Comparison of ENCODE assay signal across 11 cellular contexts in the genomic region with DNA sequence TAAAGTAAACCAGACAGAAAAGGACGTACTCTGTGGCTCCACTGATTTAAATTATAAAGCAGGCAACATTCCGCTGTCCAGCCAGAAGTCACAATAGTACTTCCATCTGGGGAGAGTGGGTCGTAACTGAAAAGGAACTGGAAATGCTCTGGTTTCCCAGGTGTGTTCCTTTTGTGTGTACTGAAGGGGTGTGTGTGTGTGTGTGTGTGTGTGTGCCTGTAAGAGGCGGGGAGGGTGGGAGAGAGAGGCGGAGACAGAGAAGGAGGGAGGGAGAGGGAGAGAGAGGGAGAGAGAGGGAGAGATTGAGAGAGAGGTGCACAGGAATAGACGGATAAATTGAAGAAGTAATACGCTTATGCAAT.
A peak's percentile ranks its signal among the peaks of the same experiment; 100 is the strongest.
DNase-seq lines count a peak whose midpoint lies in the region; ATAC-seq, FAIRE-seq and TF ChIP-seq lines count a peak whose summit lies in the region.
"Had no signal": no experiment of that assay in that cellular context is flagged by ENCODE, and none has a peak within 500 bp of the region (broad histone marks: within the 10 kb centered on the region; RNA-seq: fewer than 3 reads in every experiment).

No MANE protein-coding gene starts in this region.

- DNase-seq in GM23338 (ENCODE audit: low spot score) (peak; percentile 74), NCI-H2227 (lab: John Stamatoyannopoulos, UW; ENCODE audit: unreplicated experiment) (peak; percentile 60), bronchial epithelial cell (ENCODE audit: low read depth) (peak; percentile 29), nephron progenitor cell (peak; percentile 23), KG1 (lab: John Stamatoyannopoulos, UW) (no peak), natural killer cell (no peak)
- DNase-seq: effector CD4-positive, alpha-beta T cell; NCI-H2029 had no signal

- no peaks in the 10 kb centered on the region for H4K20me1 ChIP-seq in GM23338 (replicated peaks; ENCODE audit: insufficient read depth)

- H3K4me2 ChIP-seq in GM23338 = peak overlapping the region; percentile 88

- intact Hi-C loops in natural killer cell (cut with micrococcal nuclease) = no loop called here

- H3K4me1 ChIP-seq in GM23338 (ENCODE audit: insufficient read depth) = 0 out of 2 replicates have a peak, but pooled peaks cover 2% of the 10 kb centered on the region

- H3K9me3 Mint-ChIP-seq in GM23338 (peaks cover 20% of the 10 kb centered on the region), nephron progenitor cell (peaks cover 33% of the 10 kb centered on the region), natural killer cell (no peaks in the 10 kb centered on the region)

- TF ChIP-seq CTCF in GM23338 (conservative IDR thresholded peaks at IDR 0.05; ENCODE audit: low read depth in 2 of 2) = no peak
- no peak for TF ChIP-seq CTCF in bronchial epithelial cell (IDR thresholded peaks at IDR 0.05; ENCODE audit: insufficient read depth, low read length, severe bottlenecking)
- no peak for TF ChIP-seq CTCF in nephron progenitor cell (IDR thresholded peaks at IDR 0.05)
- no peak for TF ChIP-seq CTCF in natural killer cell (IDR thresholded peaks at IDR 0.05)

- H2AFZ ChIP-seq in GM23338 = peak overlapping the region; percentile 70

- H3K4me1 Mint-ChIP-seq in GM23338 (peaks cover 2% of the 10 kb centered on the region; the same call in 1 of the 3 replicates), nephron progenitor cell (peaks cover 8% of the 10 kb centered on the region), natural killer cell (no peaks in the 10 kb centered on the region)

- H3K27me3 Mint-ChIP-seq in GM23338 (ENCODE audit: insufficient read depth, low read depth, poor library complexity) = peaks cover 15% of the 10 kb centered on the region
- H3K27me3 Mint-ChIP-seq in nephron progenitor cell (ENCODE audit: low read depth, poor library complexity) = peaks cover 11% of the 10 kb centered on the region
- peaks cover 41 to 49% of the 10 kb centered on the region in 2 donors for H3K27me3 Mint-ChIP-seq in natural killer cell (ENCODE audit: low read depth in 2 of 2)

- FAIRE-seq in bronchial epithelial cell (lab: Jason Lieb, UNC) = no peak

- no peak overlapping the region for H3K27ac ChIP-seq in GM23338 (ENCODE audit: low read depth)

- no peaks in the 10 kb centered on the region for H3K27me3 ChIP-seq in GM23338 (ENCODE audit: insufficient read depth)
- no peaks in the 10 kb centered on the region for H3K27me3 ChIP-seq in bronchial epithelial cell (ENCODE audit: control insufficient read depth, insufficient read depth, low read length)

- H3K4me3 ChIP-seq in GM23338 = peak overlapping the region; percentile 78
- H3K4me3 ChIP-seq in bronchial epithelial cell (ENCODE audit: low read depth, low read length) = peak overlapping the region; percentile 11

- no peaks in the 10 kb centered on the region for H3F3A ChIP-seq in GM23338 (replicated peaks; ENCODE audit: low read depth)

- peak overlapping the region; percentile 93 for H3K4me3 Mint-ChIP-seq in GM23338
- H3K4me3 Mint-ChIP-seq in nephron progenitor cell = peak overlapping the region; percentile 90
- H3K4me3 Mint-ChIP-seq in natural killer cell = no peak overlapping the region

- no peaks in the 10 kb centered on the region for H3K36me3 ChIP-seq in GM23338 (ENCODE audit: insufficient read depth)
- H3K36me3 ChIP-seq in bronchial epithelial cell (ENCODE audit: control insufficient read depth, insufficient read depth, low read length) = no peaks in the 10 kb centered on the region

- no peaks in the 10 kb centered on the region for H3K9me2 ChIP-seq in GM23338 (ENCODE audit: insufficient read depth)

- H3K79me2 ChIP-seq in GM23338 (replicated peaks; ENCODE audit: insufficient read depth) = no peaks in the 10 kb centered on the region

- H3K27ac Mint-ChIP-seq in GM23338 (peak overlapping the region; percentile 83), nephron progenitor cell (no peak overlapping the region), natural killer cell (no peak overlapping the region)
- H3K27ac Mint-ChIP-seq: activated T-helper 2 cell treated with anti-CD3 and anti-CD28 coated beads, Interferon-gamma antibody, Interleukin-2, Interleukin-4, amounts not matched to agents 10 μg/mL and 5 μg/mL and 100 μg/mL, durations not matched to agents 14 hours and 24 hours and 36 hours had no signal

- peak; percentile 71 for ATAC-seq in GM23338
- no peak for ATAC-seq in natural killer cell
- no peak for ATAC-seq in HG02870 (IDR thresholded peaks at IDR 0.05; ENCODE audit: unreplicated experiment)
- ATAC-seq: sciatic nerve had no signal

- H3K36me3 Mint-ChIP-seq in GM23338 (ENCODE audit: low read depth) = peaks cover 6% of the 10 kb centered on the region; the same call in 1 of the 3 replicates
- H3K36me3 Mint-ChIP-seq in nephron progenitor cell (ENCODE audit: low read depth) = peaks cover 5% of the 10 kb centered on the region
- peaks cover 6% of the 10 kb centered on the region for H3K36me3 Mint-ChIP-seq in natural killer cell

TF ChIP-seq in GM23338, 12 proteins besides CTCF, POLR2A, EP300 and RAD21:
- TF ChIP-seq, protein P1, sequence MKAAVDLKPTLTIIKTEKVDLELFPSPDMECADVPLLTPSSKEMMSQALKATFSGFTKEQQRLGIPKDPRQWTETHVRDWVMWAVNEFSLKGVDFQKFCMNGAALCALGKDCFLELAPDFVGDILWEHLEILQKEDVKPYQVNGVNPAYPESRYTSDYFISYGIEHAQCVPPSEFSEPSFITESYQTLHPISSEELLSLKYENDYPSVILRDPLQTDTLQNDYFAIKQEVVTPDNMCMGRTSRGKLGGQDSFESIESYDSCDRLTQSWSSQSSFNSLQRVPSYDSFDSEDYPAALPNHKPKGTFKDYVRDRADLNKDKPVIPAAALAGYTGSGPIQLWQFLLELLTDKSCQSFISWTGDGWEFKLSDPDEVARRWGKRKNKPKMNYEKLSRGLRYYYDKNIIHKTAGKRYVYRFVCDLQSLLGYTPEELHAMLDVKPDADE (IDR thresholded peaks at IDR 0.05) = no peak
- 0 out of 2 replicates have a peak, but pooled peaks have one; percentile 6 for TF ChIP-seq CREB1 (CRISPR knock-in tag; IDR thresholded peaks at IDR 0.05; ENCODE audit: low read depth)

Comparison
In these comparisons a context has a peak if more than half of its experiments do, and no peak if none do; other contexts are left out.
1. DNase-seq: peak in GM23338 (single experiment), NCI-H2227 (single experiment), bronchial epithelial cell (single experiment) and nephron progenitor cell (single experiment); none in KG1 (single experiment) and natural killer cell (single experiment).